Comparison of ENCODE assay signal across 1 cellular context in the genomic region with DNA sequence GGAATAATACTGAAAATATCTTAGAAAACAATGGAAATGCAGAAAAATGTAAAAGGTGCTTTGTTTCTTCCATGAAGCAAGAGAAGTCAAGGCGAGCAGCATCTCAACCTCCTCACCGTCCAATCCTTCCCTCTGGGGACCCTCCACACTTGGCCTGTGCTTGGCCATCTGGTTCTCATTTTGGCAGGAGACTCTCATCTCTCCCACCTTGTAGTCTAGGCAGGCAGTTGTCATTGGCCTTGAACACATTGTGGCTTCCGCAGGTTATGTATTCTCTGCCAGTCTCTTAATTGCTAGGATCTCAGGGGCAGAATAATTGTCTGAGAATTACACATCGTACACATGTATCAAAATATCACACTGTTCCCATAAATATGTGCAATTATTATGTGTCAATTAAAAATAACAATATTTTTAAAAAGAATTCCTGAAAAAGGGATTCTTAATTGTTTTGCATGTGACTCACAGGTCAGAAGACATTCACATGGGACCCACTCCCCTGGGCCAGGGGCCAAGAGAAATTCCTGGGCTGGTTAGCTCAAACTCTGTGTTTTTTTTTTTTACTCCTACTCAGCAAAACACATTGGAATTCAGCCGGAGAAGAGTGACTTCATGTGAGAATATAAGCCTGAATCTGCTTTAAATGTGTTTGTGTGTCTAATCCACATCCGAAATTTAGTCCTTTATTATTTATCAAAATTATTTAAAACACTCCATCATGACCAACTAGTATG.
TF ChIP-seq lines count a peak whose summit lies in the region.

No MANE protein-coding gene starts in this region.

TF ChIP-seq in IMR-90, 13 proteins besides CTCF, POLR2A, EP300 and RAD21:
- TF ChIP-seq, protein P1, sequence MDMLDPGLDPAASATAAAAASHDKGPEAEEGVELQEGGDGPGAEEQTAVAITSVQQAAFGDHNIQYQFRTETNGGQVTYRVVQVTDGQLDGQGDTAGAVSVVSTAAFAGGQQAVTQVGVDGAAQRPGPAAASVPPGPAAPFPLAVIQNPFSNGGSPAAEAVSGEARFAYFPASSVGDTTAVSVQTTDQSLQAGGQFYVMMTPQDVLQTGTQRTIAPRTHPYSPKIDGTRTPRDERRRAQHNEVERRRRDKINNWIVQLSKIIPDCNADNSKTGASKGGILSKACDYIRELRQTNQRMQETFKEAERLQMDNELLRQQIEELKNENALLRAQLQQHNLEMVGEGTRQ (IDR thresholded peaks at IDR 0.05; ENCODE audit: low read depth, low read length), result no peak
- 0 out of 2 replicates have a peak, but pooled peaks have one; percentile 32 for TF ChIP-seq MAFK (IDR thresholded peaks at IDR 0.05; ENCODE audit: low read depth, low read length)
- TF ChIP-seq RFX5 (IDR thresholded peaks at IDR 0.05; ENCODE audit: low read depth, low read length), result no peak
- no peak for TF ChIP-seq BHLHE40 (IDR thresholded peaks at IDR 0.05; ENCODE audit: low read depth, low read length)
